Comparison of ENCODE assay signal across 8 cellular contexts in the genomic region with DNA sequence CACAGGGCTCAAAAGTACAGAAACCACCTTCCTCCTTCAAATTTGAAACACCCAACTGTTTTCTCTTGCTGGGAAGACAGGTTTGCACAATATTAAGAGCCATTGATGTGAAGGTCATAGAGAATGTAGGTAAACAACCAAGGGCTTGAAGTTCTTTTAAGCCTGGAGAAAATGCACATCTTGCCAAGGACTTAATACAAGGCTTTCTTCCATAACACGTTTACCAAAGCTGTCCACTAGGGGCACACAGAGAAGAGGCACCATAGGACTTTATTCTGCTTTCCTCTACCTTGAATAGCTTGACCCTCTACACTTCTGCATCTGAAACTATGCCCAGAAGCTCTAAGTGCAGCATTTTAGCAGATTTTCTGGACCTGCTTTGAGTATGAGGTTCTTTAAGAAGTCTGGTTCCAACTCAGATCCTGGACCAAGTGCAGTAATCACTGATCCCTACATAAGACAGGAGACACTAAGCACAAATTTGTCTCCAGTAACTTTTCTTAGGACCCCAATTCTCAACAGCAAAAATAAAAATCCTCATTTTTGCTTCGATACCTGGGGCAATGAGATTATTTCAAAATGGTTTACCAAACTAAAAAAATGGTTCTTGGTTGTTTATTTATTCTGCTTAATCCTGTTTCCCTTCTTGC.
DNase-seq lines count a peak whose midpoint lies in the region; ATAC-seq and TF ChIP-seq lines count a peak whose summit lies in the region.

No MANE protein-coding gene starts in this region.

- no peaks in the 10 kb centered on the region for H3K9me2 ChIP-seq in OCI-LY1 (ENCODE audit: low read depth, low read length)

- no peaks in the 10 kb centered on the region for H3K9me3 ChIP-seq in OCI-LY1 (ENCODE audit: low read length)

- H3F3A ChIP-seq in OCI-LY1 (ENCODE audit: insufficient read depth, low read length), result no peaks in the 10 kb centered on the region

- BruUV-seq in Calu3 (replicated peaks; lab: Mats Ljungman, UMichigan), result no TSS peak

- no peak overlapping the region for H2BK5ac ChIP-seq in mesendoderm (ENCODE audit: low read length)

- H3K27ac ChIP-seq in OCI-LY1 (ENCODE audit: low read depth, low read length, poor library complexity, severe bottlenecking) (no peak overlapping the region), dorsolateral prefrontal cortex (peak overlapping the region in 5 of 59 donors; percentile 0 to 12 (median 4)), mesendoderm (ENCODE audit: low read depth, low read length) (no peak overlapping the region)

- no peaks in the 10 kb centered on the region for H4K20me1 ChIP-seq in OCI-LY1 (ENCODE audit: insufficient read depth, low read length)

- peaks cover 17% of the 10 kb centered on the region for H3K4me1 Mint-ChIP-seq in Calu3 (ENCODE audit: low read depth, unreplicated experiment)

- H4K8ac ChIP-seq in mesendoderm (ENCODE audit: low read depth, low read length), result no peak overlapping the region

- H3K36me3 ChIP-seq in OCI-LY1 (ENCODE audit: insufficient read depth, low read length) (no peaks in the 10 kb centered on the region), mesendoderm (ENCODE audit: control insufficient read depth, insufficient read depth, low read length) (no peaks in the 10 kb centered on the region)

- no peak overlapping the region for H3K4ac ChIP-seq in mesendoderm (ENCODE audit: low read depth, low read length)

- peak; percentile 38 for TF ChIP-seq CTCF in Calu3 (IDR thresholded peaks at IDR 0.05; ENCODE audit: unreplicated experiment)
- TF ChIP-seq CTCF in OCI-LY1 (IDR thresholded peaks at IDR 0.05; ENCODE audit: low read length), result peak; percentile 67
- TF ChIP-seq CTCF in dorsolateral prefrontal cortex (IDR thresholded peaks at IDR 0.05 in 54 of 56, conservative IDR thresholded peaks at IDR 0.05 in 2 of 56; ENCODE audit: low read depth in 1 of 56, partially characterized antibody in 56 of 56), result peak; percentile 35 to 70 (median 54)

- H3K79me2 ChIP-seq in OCI-LY1 (ENCODE audit: insufficient read depth, low read length) (no peaks in the 10 kb centered on the region), mesendoderm (ENCODE audit: control insufficient read depth, insufficient read depth, low read length) (no peaks in the 10 kb centered on the region)

- no peak overlapping the region for H3K18ac ChIP-seq in mesendoderm (ENCODE audit: low read length)

- no CpG with 5 or more reads among the region's 2 CpGs for WGBS in mesendoderm (ENCODE audit: extremely low coverage, insufficient coverage, low lambda C conversion rate)

- H3K4me1 ChIP-seq in OCI-LY1 (ENCODE audit: insufficient read depth, low read length, severe bottlenecking) (no peaks in the 10 kb centered on the region), mesendoderm (ENCODE audit: control insufficient read depth, low read depth, low read length) (no peaks in the 10 kb centered on the region)

- no peak overlapping the region for H3K27ac Mint-ChIP-seq in Calu3 (ENCODE audit: unreplicated experiment)

- H3K23ac ChIP-seq in mesendoderm (ENCODE audit: low read length), result no peak overlapping the region

- H4K5ac ChIP-seq in mesendoderm (ENCODE audit: low read length), result no peak overlapping the region

- H3K4me2 ChIP-seq in OCI-LY1 (ENCODE audit: low read length) (no peak overlapping the region), mesendoderm (ENCODE audit: low read length) (no peak overlapping the region)

- peak; percentile 88 for ATAC-seq in GM18867 (IDR thresholded peaks at IDR 0.05; ENCODE audit: unreplicated experiment)
- peak; percentile 76 for ATAC-seq in HG03139 (IDR thresholded peaks at IDR 0.05; ENCODE audit: unreplicated experiment)
- ATAC-seq in GM18873 (IDR thresholded peaks at IDR 0.05; ENCODE audit: low FRiP score, unreplicated experiment), result no peak

- DNase-seq in Calu3, result peak; percentile 22
- no peak for DNase-seq in dorsolateral prefrontal cortex
- peak; percentile 74 for DNase-seq in mesendoderm
- no peak for DNase-seq in activated effector memory CD4-positive, alpha-beta T cell treated with Interleukin-2 at 50 U/mL for 16 hours

- H3K27me3 ChIP-seq in OCI-LY1 (ENCODE audit: insufficient read depth, low read length), result no peaks in the 10 kb centered on the region
- H3K27me3 ChIP-seq in dorsolateral prefrontal cortex, result no peaks in the 10 kb centered on the region
- H3K27me3 ChIP-seq in mesendoderm (ENCODE audit: insufficient read depth, low read length, poor library complexity), result no peaks in the 10 kb centered on the region

- intact Hi-C loops in Calu3 (cut with micrococcal nuclease; ENCODE audit: unreplicated experiment), result no loop called here
- intact Hi-C loops in dorsolateral prefrontal cortex (cut with DNase I), result no loop called here

- H2BK120ac ChIP-seq in mesendoderm (ENCODE audit: low read depth, low read length), result no peak overlapping the region

- H3K4me3 ChIP-seq in OCI-LY1 (ENCODE audit: low read depth, low read length, poor library complexity, severe bottlenecking) (no peak overlapping the region), dorsolateral prefrontal cortex (no peak overlapping the region), mesendoderm (ENCODE audit: low read length) (no peak overlapping the region)

- no peak overlapping the region for H3K9ac ChIP-seq in OCI-LY1 (ENCODE audit: low read length)
- no peak overlapping the region for H3K9ac ChIP-seq in mesendoderm (ENCODE audit: low read length)

- H2AK5ac ChIP-seq in mesendoderm (ENCODE audit: low read length), result no peak overlapping the region

- no peaks in the 10 kb centered on the region for H3K27me3 Mint-ChIP-seq in Calu3 (ENCODE audit: unreplicated experiment)

- no peak overlapping the region for H3K56ac ChIP-seq in mesendoderm (ENCODE audit: low read length)

- CTCF ChIA-PET in Calu3 (lab: Charles Lee), result interaction anchor here (0.6 kb wide), 1 partner anchor 644 kb away, joined by 5 read pairs; no protein-coding TSS in a partner anchor

- no peaks in the 10 kb centered on the region for H3K79me1 ChIP-seq in mesendoderm (ENCODE audit: low read length)

- H2AFZ ChIP-seq in OCI-LY1 (ENCODE audit: low read length), result no peak overlapping the region

- no peaks in the 10 kb centered on the region for H3K9me3 Mint-ChIP-seq in Calu3 (ENCODE audit: low read depth, unreplicated experiment)

- no peak overlapping the region for H2BK15ac ChIP-seq in mesendoderm (replicated peaks; ENCODE audit: low read depth)

- H3K4me3 Mint-ChIP-seq in Calu3 (ENCODE audit: low read depth, unreplicated experiment), result no peak overlapping the region

- no peaks in the 10 kb centered on the region for H3K36me3 Mint-ChIP-seq in Calu3 (ENCODE audit: insufficient read depth, unreplicated experiment)

Comparison
In these comparisons a context has a peak if more than half of its experiments do, and no peak if none do; other contexts are left out.
1. DNase-seq: peak in Calu3 (single experiment) and mesendoderm (single experiment); none in dorsolateral prefrontal cortex (0 of 10) and activated effector memory CD4-positive, alpha-beta T cell treated with Interleukin-2 at 50 U/mL for 16 hours (single experiment).
2. Peak in every context shown above with its lines, with median percentiles within 50 percentile points of each other: CTCF ChIP-seq.